Comparison of ENCODE assay signal across 22 cellular contexts in the genomic region with DNA sequence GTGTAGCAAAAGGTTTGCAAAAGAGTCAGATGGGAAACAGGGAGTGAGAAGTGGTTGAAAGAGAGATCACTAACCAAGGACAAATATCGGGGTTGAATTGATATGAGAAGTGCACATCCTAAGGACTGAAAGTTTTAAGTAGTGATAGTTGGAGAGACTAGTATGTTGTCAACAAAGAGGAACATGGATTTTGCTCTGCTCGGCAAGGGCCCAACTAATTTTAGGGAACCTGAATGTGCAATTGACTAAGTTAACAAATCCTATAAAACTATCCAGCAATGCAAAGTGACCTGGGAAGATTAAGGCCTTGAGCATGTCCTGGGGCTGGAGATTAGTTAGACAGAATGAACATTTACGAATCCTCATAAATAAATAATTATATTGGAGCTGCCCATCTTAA.
"Had no signal": no experiment of that assay in that cellular context is flagged by ENCODE, and none has a peak within 500 bp of the region (broad histone marks: within the 10 kb centered on the region; RNA-seq: fewer than 3 reads in every experiment).

No MANE protein-coding gene starts in this region.

- H3K9me3 ChIP-seq: stomach, thoracic aorta, transverse colon had no signal

- H3K27me3 ChIP-seq: hepatocyte, stomach, transverse colon had no signal

- DNase-seq: cortex of kidney; dorsolateral prefrontal cortex; effector CD8-positive, alpha-beta T cell; foreskin melanocyte; head of caudate nucleus; kidney; left colon; left ventricle myocardium superior; mesenchymal stem cell; midbrain; naive B cell; occipital lobe; stimulated activated CD4-positive, alpha-beta T cell treated with anti-CD3 and anti-CD28 coated beads, Interleukin-12 subunit alpha, Interleukin-12 subunit beta, amount 100 ng/mL, for 4 hours; stimulated activated naive CD4-positive, alpha-beta T cell; stomach; substantia nigra; transverse colon had no signal

- H3K4me1 ChIP-seq: transverse colon had no signal

- H3K27ac ChIP-seq: dorsolateral prefrontal cortex, hepatocyte, skin epidermis, stomach, thoracic aorta, transverse colon had no signal

- H2AFZ ChIP-seq: hepatocyte had no signal

- H3K79me2 ChIP-seq: hepatocyte had no signal

- H3K4me2 ChIP-seq: hepatocyte had no signal

- ATAC-seq: left colon, left ventricle myocardium superior, sciatic nerve had no signal

- H3K4me3 ChIP-seq: dorsolateral prefrontal cortex, hepatocyte, lung, skin epidermis, stomach, thoracic aorta, transverse colon had no signal

- H3K36me3 ChIP-seq: stomach, thoracic aorta, transverse colon had no signal
